9 cellular contexts compared by ENCODE assay signal in the genomic region with DNA sequence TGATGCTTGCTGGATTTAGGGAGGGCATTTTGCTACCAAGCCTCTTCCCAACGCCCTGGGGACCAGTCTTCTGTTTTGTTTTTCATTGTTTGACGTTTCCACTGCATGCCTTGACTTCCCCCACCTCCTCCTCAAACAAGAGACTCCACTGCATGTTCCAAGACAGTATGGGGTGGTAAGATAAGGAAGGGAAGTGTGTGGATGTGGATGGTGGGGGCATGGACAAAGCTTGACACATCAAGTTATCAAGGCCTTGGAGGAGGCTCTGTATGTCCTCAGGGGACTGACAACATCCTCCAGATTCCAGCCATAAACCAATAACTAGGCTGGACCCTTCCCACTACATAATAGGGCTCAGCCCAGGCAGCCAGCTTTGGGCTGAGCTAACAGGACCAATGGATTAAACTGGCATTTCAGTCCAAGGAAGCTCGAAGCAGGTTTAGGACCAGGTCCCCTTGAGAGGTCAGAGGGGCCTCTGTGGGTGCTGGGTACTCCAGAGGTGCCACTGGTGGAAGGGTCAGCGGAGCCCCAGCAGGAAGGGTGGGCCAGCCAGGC. TPM values are rescaled to one million over a fixed set of nuclear protein-coding genes. Genes with fewer than 3 reads are reported as not detected.
A peak's percentile ranks its signal among the peaks of the same experiment; 100 is the strongest.
DNase-seq lines count a peak whose midpoint lies in the region; ATAC-seq and TF ChIP-seq lines count a peak whose summit lies in the region.
"Had no signal": no experiment of that assay in that cellular context is flagged by ENCODE, and none has a peak within 500 bp of the region (broad histone marks: within the 10 kb centered on the region; RNA-seq: fewer than 3 reads in every experiment).

No MANE protein-coding gene starts in this region.

- 62 to 73% methylated on average over 4 of the region's 4 CpGs for WGBS in heart right ventricle, 2 donors

- intact Hi-C loops in heart right ventricle (cut with DNase I): loop anchor here in 2 of 10 donors (5.0 kb wide), 1 partner anchor 35 kb away; a partner anchor contains a TSS
- intact Hi-C loops in Right ventricle myocardium inferior (cut with DNase I): no loop called here
- intact Hi-C loops in upper lobe of right lung (cut with DNase I): no loop called here

- H3K9me3 Mint-ChIP-seq in nephron progenitor cell: no peaks in the 10 kb centered on the region

- H3K27me3 ChIP-seq in heart right ventricle (no peaks in the 10 kb centered on the region), upper lobe of right lung (no peaks in the 10 kb centered on the region)
- H3K27me3 ChIP-seq: SJSA1 had no signal

- H3K27ac Mint-ChIP-seq in nephron progenitor cell: peak overlapping the region; percentile 11

- TF ChIP-seq CTCF in heart right ventricle (IDR thresholded peaks at IDR 0.05) (no peak), coronary artery (IDR thresholded peaks at IDR 0.05) (no peak), nephron progenitor cell (IDR thresholded peaks at IDR 0.05) (no peak), upper lobe of right lung (IDR thresholded peaks at IDR 0.05) (no peak)

- peaks cover 34% of the 10 kb centered on the region for H3K36me3 Mint-ChIP-seq in nephron progenitor cell (ENCODE audit: low read depth)

- H3K36me3 ChIP-seq in heart right ventricle: peaks cover 0 to 47% (median 15%) of the 10 kb centered on the region in 9 donors
- H3K36me3 ChIP-seq in upper lobe of right lung: peaks cover 23% of the 10 kb centered on the region

- ATAC-seq in heart right ventricle (no peak), Right ventricle myocardium inferior (no peak), upper lobe of right lung (no peak)

- H3K4me1 Mint-ChIP-seq in nephron progenitor cell: peaks cover 96% of the 10 kb centered on the region

- H3K4me3 ChIP-seq in heart right ventricle: peak overlapping the region in 3 of 10 donors; percentile 60 to 68 (median 65)
- peak overlapping the region; percentile 82 for H3K4me3 ChIP-seq in coronary artery
- no peak overlapping the region for H3K4me3 ChIP-seq in upper lobe of right lung
- H3K4me3 ChIP-seq: SJSA1 had no signal

- peaks cover 30 to 87% (median 75%) of the 10 kb centered on the region in 9 donors for H3K4me1 ChIP-seq in heart right ventricle
- peaks cover 43% of the 10 kb centered on the region for H3K4me1 ChIP-seq in upper lobe of right lung

- H3K9me3 ChIP-seq in heart right ventricle (no peaks in the 10 kb centered on the region), upper lobe of right lung (no peaks in the 10 kb centered on the region)
- H3K9me3 ChIP-seq: SJSA1 had no signal

- H3K4me3 Mint-ChIP-seq in nephron progenitor cell: no peak overlapping the region

- no peaks in the 10 kb centered on the region for H3K27me3 Mint-ChIP-seq in nephron progenitor cell (ENCODE audit: low read depth, poor library complexity)

- DNase-seq in heart right ventricle (no peak), Right ventricle myocardium inferior (ENCODE audit: missing footprints) (no peak), coronary artery (ENCODE audit: low spot score) (no peak), nephron progenitor cell (no peak), upper lobe of right lung (no peak), hippocampal formation (lab: John Stamatoyannopoulos, UW) (no peak), islet precursor cell (no peak), nucleus accumbens (lab: John Stamatoyannopoulos, UW) (no peak)

- peak overlapping the region in 9 of 10 donors; percentile 82 to 95 (median 86) for H3K27ac ChIP-seq in heart right ventricle
- H3K27ac ChIP-seq in coronary artery: peak overlapping the region; percentile 94 to 96
- H3K27ac ChIP-seq in upper lobe of right lung: peak overlapping the region; percentile 76
- H3K27ac ChIP-seq: SJSA1 had no signal

RNA-seq across cellular contexts. Expression of a gene that starts 23.0 kb away (rescaled TPM):
- total RNA-seq in heart right ventricle (1 to 10 TPM; 2.2 to 4.9 (median 3.3) TPM), Right ventricle myocardium inferior (2.4 TPM), upper lobe of right lung (1.4 TPM)
- polyA plus RNA-seq in heart right ventricle: 10 to 100 TPM in 1 of 2 donors, under 1 TPM in 1; 0.38 to 10.2 TPM

RNA-seq across cellular contexts. Expression of a gene that starts 27.0 kb away (rescaled TPM):
- total RNA-seq in heart right ventricle (1 to 10 TPM; 1.7 to 4.3 (median 3.1) TPM), Right ventricle myocardium inferior (2.4 TPM), upper lobe of right lung (1.8 TPM)
- polyA plus RNA-seq in heart right ventricle: 1 to 10 TPM in 1 of 2 donors, under 1 TPM in 1; 0.12 to 5.0 TPM

RNA-seq across cellular contexts. Expression of a gene that starts 36.1 kb away (rescaled TPM):
- total RNA-seq in heart right ventricle: 10 to 100 TPM; 12.8 to 19.5 (median 15.9) TPM
- 10 to 100 TPM; 43.4 to 48.6 TPM for polyA plus RNA-seq in heart right ventricle
- 22.5 TPM for total RNA-seq in Right ventricle myocardium inferior
- total RNA-seq in upper lobe of right lung: 109 TPM
